9 cellular contexts compared by ENCODE assay signal in genomic region chr5:179620293-179620692, GRCh38. TPM values are rescaled to one million over a fixed set of nuclear protein-coding genes. Genes with fewer than 3 reads are reported as not detected.
A peak's percentile ranks its signal among the peaks of the same experiment; 100 is the strongest.
DNase-seq lines count a peak whose midpoint lies in the region; ATAC-seq and TF ChIP-seq lines count a peak whose summit lies in the region.
"Had no signal": no experiment of that assay in that cellular context is flagged by ENCODE, and none has a peak within 500 bp of the region (broad histone marks: within the 10 kb centered on the region; RNA-seq: fewer than 3 reads in every experiment).

No MANE protein-coding gene starts in this region.

- H3K27me3 Mint-ChIP-seq in WTC11 (ENCODE audit: low read depth) (no peaks in the 10 kb centered on the region), glutamatergic neuron (ENCODE audit: unreplicated experiment) (peaks cover 18% of the 10 kb centered on the region)

- H3K27ac Mint-ChIP-seq in WTC11 (peak overlapping the region; percentile 73), glutamatergic neuron (ENCODE audit: unreplicated experiment) (no peak overlapping the region)
- H3K27ac Mint-ChIP-seq in stimulated activated effector memory CD8-positive, alpha-beta T cell treated with anti-CD3 and anti-CD28 coated beads, Interleukin-12 subunit alpha, Interleukin-12 subunit beta, amount 100 ng/mL, for 72 hours = peak overlapping the region; percentile 100

- DNase-seq in NOMO-1 treated with DMSO at 0.1 percent for 48 hours (lab: John Stamatoyannopoulos, UW; ENCODE audit: unreplicated experiment) (peak; percentile 14), NOMO-1 (lab: John Stamatoyannopoulos, UW; ENCODE audit: unreplicated experiment in 2 of 2) (no peak), WTC11 (ENCODE audit: low spot score) (no peak), glutamatergic neuron (no peak), SIG-M5 treated with dmso at 0.1 percent for 504 hours (lab: John Stamatoyannopoulos, UW; ENCODE audit: unreplicated experiment) (no peak), epidermal melanocyte (ENCODE audit: insufficient read length, low spot score) (no peak)
- no peak for DNase-seq in stimulated activated effector memory CD8-positive, alpha-beta T cell treated with anti-CD3 and anti-CD28 coated beads, Interleukin-12 subunit alpha, Interleukin-12 subunit beta, amount 100 ng/mL, for 72 hours (ENCODE audit: low spot score in 2 of 2)
- DNase-seq: AML-193 had no signal

- no peak for TF ChIP-seq CTCF in WTC11 (IDR thresholded peaks at IDR 0.05)
- no peak for TF ChIP-seq CTCF in glutamatergic neuron (IDR thresholded peaks at IDR 0.05; ENCODE audit: partially characterized antibody, unreplicated experiment)

- CTCF ChIA-PET in WTC11 (lab: Charles Lee) = no interaction called here

- ATAC-seq in WTC11 = no peak
- ATAC-seq in stimulated activated effector memory CD8-positive, alpha-beta T cell treated with anti-CD3 and anti-CD28 coated beads, Interleukin-12 subunit alpha, Interleukin-12 subunit beta, amount 100 ng/mL, for 72 hours = no peak
- no peak for ATAC-seq in HG02840 (IDR thresholded peaks at IDR 0.05; ENCODE audit: low FRiP score, unreplicated experiment)

- H3K9me3 Mint-ChIP-seq in WTC11 = no peaks in the 10 kb centered on the region
- H3K9me3 Mint-ChIP-seq in glutamatergic neuron (ENCODE audit: unreplicated experiment) = peaks cover 17% of the 10 kb centered on the region
- no peaks in the 10 kb centered on the region for H3K9me3 Mint-ChIP-seq in stimulated activated effector memory CD8-positive, alpha-beta T cell treated with anti-CD3 and anti-CD28 coated beads, Interleukin-12 subunit alpha, Interleukin-12 subunit beta, amount 100 ng/mL, for 72 hours

- POLR2A ChIA-PET in WTC11 (lab: Charles Lee) = interaction anchor here (0.6 kb wide), 1 partner anchor 69 kb away, joined by 3 read pairs; no protein-coding TSS in a partner anchor

- H3K4me1 Mint-ChIP-seq in WTC11 = peaks cover 51% of the 10 kb centered on the region
- H3K4me1 Mint-ChIP-seq in glutamatergic neuron (ENCODE audit: low read depth, unreplicated experiment) = peaks cover 35% of the 10 kb centered on the region
- H3K4me1 Mint-ChIP-seq in stimulated activated effector memory CD8-positive, alpha-beta T cell treated with anti-CD3 and anti-CD28 coated beads, Interleukin-12 subunit alpha, Interleukin-12 subunit beta, amount 100 ng/mL, for 72 hours = peaks cover 84% of the 10 kb centered on the region

- H3K36me3 Mint-ChIP-seq in WTC11 (peaks cover 76% of the 10 kb centered on the region), glutamatergic neuron (ENCODE audit: unreplicated experiment) (peaks cover 9% of the 10 kb centered on the region)
- peaks cover 94% of the 10 kb centered on the region for H3K36me3 Mint-ChIP-seq in stimulated activated effector memory CD8-positive, alpha-beta T cell treated with anti-CD3 and anti-CD28 coated beads, Interleukin-12 subunit alpha, Interleukin-12 subunit beta, amount 100 ng/mL, for 72 hours

- H3K4me3 Mint-ChIP-seq in WTC11 (peak overlapping the region; percentile 90), glutamatergic neuron (ENCODE audit: unreplicated experiment) (peak overlapping the region; percentile 97)
- H3K4me3 Mint-ChIP-seq in stimulated activated effector memory CD8-positive, alpha-beta T cell treated with anti-CD3 and anti-CD28 coated beads, Interleukin-12 subunit alpha, Interleukin-12 subunit beta, amount 100 ng/mL, for 72 hours = peak overlapping the region; percentile 96

TF ChIP-seq in WTC11, 78 proteins besides CTCF, POLR2A, EP300 and RAD21:
- TF ChIP-seq ZNF219 (CRISPR knock-in tag; IDR thresholded peaks at IDR 0.05; ENCODE audit: borderline replicate concordance) (no peak), USF2 (CRISPR knock-in tag; IDR thresholded peaks at IDR 0.05) (0 out of 2 replicates have a peak, but pooled peaks have one; percentile 42), USF1 (CRISPR knock-in tag; IDR thresholded peaks at IDR 0.05) (peak; percentile 51; the same call in 1 of the 2 replicates), JUN (CRISPR knock-in tag; IDR thresholded peaks at IDR 0.05) (no peak), ZNF263 (CRISPR knock-in tag; IDR thresholded peaks at IDR 0.05; ENCODE audit: low read depth) (no peak), CBFB (CRISPR knock-in tag; IDR thresholded peaks at IDR 0.05; ENCODE audit: low read depth) (no peak), SMAD4 (CRISPR knock-in tag; IDR thresholded peaks at IDR 0.05) (no peak)
- TF ChIP-seq, protein P1, sequence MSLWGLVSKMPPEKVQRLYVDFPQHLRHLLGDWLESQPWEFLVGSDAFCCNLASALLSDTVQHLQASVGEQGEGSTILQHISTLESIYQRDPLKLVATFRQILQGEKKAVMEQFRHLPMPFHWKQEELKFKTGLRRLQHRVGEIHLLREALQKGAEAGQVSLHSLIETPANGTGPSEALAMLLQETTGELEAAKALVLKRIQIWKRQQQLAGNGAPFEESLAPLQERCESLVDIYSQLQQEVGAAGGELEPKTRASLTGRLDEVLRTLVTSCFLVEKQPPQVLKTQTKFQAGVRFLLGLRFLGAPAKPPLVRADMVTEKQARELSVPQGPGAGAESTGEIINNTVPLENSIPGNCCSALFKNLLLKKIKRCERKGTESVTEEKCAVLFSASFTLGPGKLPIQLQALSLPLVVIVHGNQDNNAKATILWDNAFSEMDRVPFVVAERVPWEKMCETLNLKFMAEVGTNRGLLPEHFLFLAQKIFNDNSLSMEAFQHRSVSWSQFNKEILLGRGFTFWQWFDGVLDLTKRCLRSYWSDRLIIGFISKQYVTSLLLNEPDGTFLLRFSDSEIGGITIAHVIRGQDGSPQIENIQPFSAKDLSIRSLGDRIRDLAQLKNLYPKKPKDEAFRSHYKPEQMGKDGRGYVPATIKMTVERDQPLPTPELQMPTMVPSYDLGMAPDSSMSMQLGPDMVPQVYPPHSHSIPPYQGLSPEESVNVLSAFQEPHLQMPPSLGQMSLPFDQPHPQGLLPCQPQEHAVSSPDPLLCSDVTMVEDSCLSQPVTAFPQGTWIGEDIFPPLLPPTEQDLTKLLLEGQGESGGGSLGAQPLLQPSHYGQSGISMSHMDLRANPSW (CRISPR knock-in tag; conservative IDR thresholded peaks at IDR 0.05; ENCODE audit: low read depth) = no peak
- TF ChIP-seq, protein P2, sequence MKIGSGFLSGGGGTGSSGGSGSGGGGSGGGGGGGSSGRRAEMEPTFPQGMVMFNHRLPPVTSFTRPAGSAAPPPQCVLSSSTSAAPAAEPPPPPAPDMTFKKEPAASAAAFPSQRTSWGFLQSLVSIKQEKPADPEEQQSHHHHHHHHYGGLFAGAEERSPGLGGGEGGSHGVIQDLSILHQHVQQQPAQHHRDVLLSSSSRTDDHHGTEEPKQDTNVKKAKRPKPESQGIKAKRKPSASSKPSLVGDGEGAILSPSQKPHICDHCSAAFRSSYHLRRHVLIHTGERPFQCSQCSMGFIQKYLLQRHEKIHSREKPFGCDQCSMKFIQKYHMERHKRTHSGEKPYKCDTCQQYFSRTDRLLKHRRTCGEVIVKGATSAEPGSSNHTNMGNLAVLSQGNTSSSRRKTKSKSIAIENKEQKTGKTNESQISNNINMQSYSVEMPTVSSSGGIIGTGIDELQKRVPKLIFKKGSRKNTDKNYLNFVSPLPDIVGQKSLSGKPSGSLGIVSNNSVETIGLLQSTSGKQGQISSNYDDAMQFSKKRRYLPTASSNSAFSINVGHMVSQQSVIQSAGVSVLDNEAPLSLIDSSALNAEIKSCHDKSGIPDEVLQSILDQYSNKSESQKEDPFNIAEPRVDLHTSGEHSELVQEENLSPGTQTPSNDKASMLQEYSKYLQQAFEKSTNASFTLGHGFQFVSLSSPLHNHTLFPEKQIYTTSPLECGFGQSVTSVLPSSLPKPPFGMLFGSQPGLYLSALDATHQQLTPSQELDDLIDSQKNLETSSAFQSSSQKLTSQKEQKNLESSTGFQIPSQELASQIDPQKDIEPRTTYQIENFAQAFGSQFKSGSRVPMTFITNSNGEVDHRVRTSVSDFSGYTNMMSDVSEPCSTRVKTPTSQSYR (CRISPR knock-in tag; IDR thresholded peaks at IDR 0.05) = no peak

RNA-seq across cellular contexts. Expression of gene HNRNPH1, which starts 3.2 kb away (rescaled TPM):
- total RNA-seq in WTC11 (2021) (671 to 865 TPM (median 709 TPM) in 3 replicates), glutamatergic neuron (ENCODE audit: unreplicated experiment) (1,021 TPM)
